In genomic region chr3:155420869-155421486, GRCh38 we compare ENCODE assay signal across 24 cellular contexts.
DNase-seq lines count a peak whose midpoint lies in the region; ATAC-seq and TF ChIP-seq lines count a peak whose summit lies in the region.
"Had no signal": no experiment of that assay in that cellular context is flagged by ENCODE, and none has a peak within 500 bp of the region (broad histone marks: within the 10 kb centered on the region; RNA-seq: fewer than 3 reads in every experiment).

No MANE protein-coding gene starts in this region.

- H3K36me3 Mint-ChIP-seq in chondrocyte (ENCODE audit: low read depth) (no peaks in the 10 kb centered on the region), neural progenitor cell (no peaks in the 10 kb centered on the region)
- H3K36me3 Mint-ChIP-seq in effector memory CD8-positive, alpha-beta T cell (ENCODE audit: insufficient read depth) = no peaks in the 10 kb centered on the region
- H3K36me3 Mint-ChIP-seq: activated naive CD8-positive, alpha-beta T cell treated with anti-CD3 and anti-CD28 coated beads, Interleukin-2, amount 10 ng/mL, durations not matched to agents 7 days and 5 days; immature natural killer cell had no signal

- H3K4me1 ChIP-seq in DOHH2 (ENCODE audit: control insufficient read depth, low read length) (peaks cover 6% of the 10 kb centered on the region), Loucy (ENCODE audit: insufficient read depth, low read length, poor library complexity, severe bottlenecking) (peaks cover 21% of the 10 kb centered on the region), neural progenitor cell (peaks cover 19% of the 10 kb centered on the region)
- H3K4me1 ChIP-seq: Caco-2, stomach, upper lobe of left lung had no signal

- H3K27ac ChIP-seq in DOHH2 (ENCODE audit: low read depth, low read length) (no peak overlapping the region), neural progenitor cell (no peak overlapping the region)
- H3K27ac ChIP-seq: dorsolateral prefrontal cortex, ovary, stomach, upper lobe of left lung had no signal

- no peak overlapping the region for H3K27ac Mint-ChIP-seq in chondrocyte (ENCODE audit: unreplicated experiment)
- H3K27ac Mint-ChIP-seq in neural progenitor cell = peak overlapping the region; percentile 44
- H3K27ac Mint-ChIP-seq in effector memory CD8-positive, alpha-beta T cell = no peak overlapping the region
- H3K27ac Mint-ChIP-seq: activated CD8-positive, alpha-beta T cell treated with anti-CD3 and anti-CD28 coated beads, Interleukin-2, amount 10 ng/mL, durations not matched to agents 7 days and 5 days; activated naive CD8-positive, alpha-beta T cell treated with anti-CD3 and anti-CD28 coated beads, Interleukin-2, amount 10 ng/mL, durations not matched to agents 7 days and 5 days; activated T-cell treated with anti-CD3 and anti-CD28 coated beads, Interleukin-2, amount 50 U/mL, for 72 hours; HFFc6; immature natural killer cell; T-helper 17 cell had no signal

- H3K36me3 ChIP-seq in DOHH2 (ENCODE audit: control insufficient read depth, low read length) (no peaks in the 10 kb centered on the region), Loucy (ENCODE audit: insufficient read depth, low read length) (no peaks in the 10 kb centered on the region), neural progenitor cell (no peaks in the 10 kb centered on the region)
- H3K36me3 ChIP-seq: ovary, stomach, upper lobe of left lung had no signal

- H3K27me3 ChIP-seq in DOHH2 (ENCODE audit: control insufficient read depth, low read length) = no peaks in the 10 kb centered on the region
- H3K27me3 ChIP-seq in Loucy (ENCODE audit: insufficient read depth, low read length, poor library complexity, severe bottlenecking) = no peaks in the 10 kb centered on the region
- H3K27me3 ChIP-seq in neural progenitor cell = no peaks in the 10 kb centered on the region
- H3K27me3 ChIP-seq: dorsolateral prefrontal cortex, ovary, stomach, upper lobe of left lung had no signal

- DNase-seq in chondrocyte (ENCODE audit: low spot score) (no peak), neural progenitor cell (ENCODE audit: low spot score) (peak; percentile 42), NCI-H1048 (lab: John Stamatoyannopoulos, UW) (no peak), SHP77 treated with DMSO at 0.1 percent for 48 hours (lab: John Stamatoyannopoulos, UW) (no peak)
- no peak for DNase-seq in effector memory CD8-positive, alpha-beta T cell
- DNase-seq: activated CD8-positive, alpha-beta T cell treated with anti-CD3 and anti-CD28 coated beads, Interleukin-2, amount 10 ng/mL, durations not matched to agents 7 days and 5 days; activated naive CD8-positive, alpha-beta T cell treated with anti-CD3 and anti-CD28 coated beads, Interleukin-2, amount 10 ng/mL, durations not matched to agents 7 days and 5 days; activated T-cell treated with anti-CD3 and anti-CD28 coated beads, Interleukin-2, amount 50 U/mL, for 72 hours; Caco-2; dorsolateral prefrontal cortex; GF-D8; HFFc6; immature natural killer cell; NCI-H146; ovary; Right ventricle myocardium superior; stimulated activated CD4-positive, alpha-beta T cell treated with anti-CD3 and anti-CD28 coated beads, Interleukin-2, amount 100 ng/mL, for 24 hours; stomach; T-helper 17 cell; upper lobe of left lung had no signal

- TF ChIP-seq CTCF in DOHH2 (IDR thresholded peaks at IDR 0.05; ENCODE audit: low read depth, low read length, poor library complexity, severe bottlenecking) = peak; percentile 20
- TF ChIP-seq CTCF in Loucy (conservative IDR thresholded peaks at IDR 0.05; ENCODE audit: low read length) = peak; percentile 89
- peak; percentile 41 for TF ChIP-seq CTCF in chondrocyte (IDR thresholded peaks at IDR 0.05)
- peak; percentile 56 for TF ChIP-seq CTCF in neural progenitor cell (IDR thresholded peaks at IDR 0.05)

- H3K9me3 Mint-ChIP-seq in chondrocyte (ENCODE audit: low read depth) = peaks cover 5% of the 10 kb centered on the region
- no peaks in the 10 kb centered on the region for H3K9me3 Mint-ChIP-seq in neural progenitor cell
- peaks cover 0 to 3% of the 10 kb centered on the region in 2 donors for H3K9me3 Mint-ChIP-seq in effector memory CD8-positive, alpha-beta T cell
- H3K9me3 Mint-ChIP-seq: activated naive CD8-positive, alpha-beta T cell treated with anti-CD3 and anti-CD28 coated beads, Interleukin-2, amount 10 ng/mL, durations not matched to agents 7 days and 5 days; HFFc6 had no signal

- H3K9ac ChIP-seq in Loucy (ENCODE audit: low read depth, low read length, poor library complexity, severe bottlenecking) = no peak overlapping the region
- H3K9ac ChIP-seq in neural progenitor cell = no peak overlapping the region

- H3K4me3 Mint-ChIP-seq in chondrocyte (ENCODE audit: unreplicated experiment) (no peak overlapping the region), neural progenitor cell (no peak overlapping the region)
- no peak overlapping the region for H3K4me3 Mint-ChIP-seq in effector memory CD8-positive, alpha-beta T cell
- H3K4me3 Mint-ChIP-seq: activated CD8-positive, alpha-beta T cell treated with anti-CD3 and anti-CD28 coated beads, Interleukin-2, amount 10 ng/mL, durations not matched to agents 7 days and 5 days; activated naive CD8-positive, alpha-beta T cell treated with anti-CD3 and anti-CD28 coated beads, Interleukin-2, amount 10 ng/mL, durations not matched to agents 7 days and 5 days; activated T-cell treated with anti-CD3 and anti-CD28 coated beads, Interleukin-2, amount 50 U/mL, for 72 hours; HFFc6; immature natural killer cell; T-helper 17 cell had no signal

- H2AFZ ChIP-seq in Loucy (ENCODE audit: low read length) (no peak overlapping the region), neural progenitor cell (replicated peaks) (peak overlapping the region; percentile 77)

- H3K9me3 ChIP-seq in DOHH2 (ENCODE audit: control insufficient read depth, insufficient read depth, low read length) (no peaks in the 10 kb centered on the region), Loucy (ENCODE audit: insufficient read depth, low read depth, low read length) (peaks cover 6% of the 10 kb centered on the region; the same call in 1 of the 2 replicates), neural progenitor cell (ENCODE audit: low read depth) (no peaks in the 10 kb centered on the region)
- H3K9me3 ChIP-seq: ovary, stomach, upper lobe of left lung had no signal

- H3K4me1 Mint-ChIP-seq in chondrocyte (ENCODE audit: low read depth) = peaks cover 6% of the 10 kb centered on the region
- H3K4me1 Mint-ChIP-seq in neural progenitor cell = peaks cover 37% of the 10 kb centered on the region
- H3K4me1 Mint-ChIP-seq in effector memory CD8-positive, alpha-beta T cell (ENCODE audit: low read depth in 2 of 2) = no peaks in the 10 kb centered on the region
- H3K4me1 Mint-ChIP-seq: activated naive CD8-positive, alpha-beta T cell treated with anti-CD3 and anti-CD28 coated beads, Interleukin-2, amount 10 ng/mL, durations not matched to agents 7 days and 5 days; immature natural killer cell; T-helper 17 cell had no signal

- H4K20me1 ChIP-seq in DOHH2 (ENCODE audit: control insufficient read depth, insufficient read depth, low read depth, low read length) (no peaks in the 10 kb centered on the region), Loucy (ENCODE audit: insufficient read depth, low read length, poor library complexity, severe bottlenecking) (no peaks in the 10 kb centered on the region), neural progenitor cell (ENCODE audit: low read depth) (no peaks in the 10 kb centered on the region)

- H3K4me2 ChIP-seq in DOHH2 (ENCODE audit: low read length) (no peak overlapping the region), Loucy (ENCODE audit: low read depth, low read length, poor library complexity, severe bottlenecking) (no peak overlapping the region), neural progenitor cell (peak overlapping the region; percentile 48)

- no peaks in the 10 kb centered on the region for H3K9me2 ChIP-seq in DOHH2 (replicated peaks; ENCODE audit: control insufficient read depth, low read length)
- H3K9me2 ChIP-seq in Loucy (replicated peaks; ENCODE audit: low read depth, low read length) = no peaks in the 10 kb centered on the region

- H3K27me3 Mint-ChIP-seq in chondrocyte (ENCODE audit: low read depth) = peaks cover 6% of the 10 kb centered on the region
- H3K27me3 Mint-ChIP-seq in neural progenitor cell (ENCODE audit: insufficient read depth, low read depth) = peaks cover 3% of the 10 kb centered on the region
- H3K27me3 Mint-ChIP-seq in effector memory CD8-positive, alpha-beta T cell = peaks cover 0 to 20% of the 10 kb centered on the region in 2 donors

- no peak for ATAC-seq in effector memory CD8-positive, alpha-beta T cell (replicated peaks)
- ATAC-seq: activated CD8-positive, alpha-beta T cell treated with anti-CD3 and anti-CD28 coated beads, Interleukin-2, amount 10 ng/mL, durations not matched to agents 7 days and 5 days; activated T-cell treated with anti-CD3 and anti-CD28 coated beads, Interleukin-2, amount 50 U/mL, for 72 hours; esophagus mucosa; GM12878; T-helper 17 cell had no signal

- H3F3A ChIP-seq in DOHH2 (ENCODE audit: control insufficient read depth, insufficient read depth) (no peaks in the 10 kb centered on the region), Loucy (ENCODE audit: low read depth) (no peaks in the 10 kb centered on the region), neural progenitor cell (ENCODE audit: low read depth) (peaks cover 10% of the 10 kb centered on the region)

- H3K79me2 ChIP-seq in DOHH2 (ENCODE audit: control insufficient read depth, low read length) = no peaks in the 10 kb centered on the region
- no peaks in the 10 kb centered on the region for H3K79me2 ChIP-seq in Loucy (ENCODE audit: insufficient read depth, low read length)
- H3K79me2 ChIP-seq in neural progenitor cell (ENCODE audit: low read depth) = no peaks in the 10 kb centered on the region

- H3K4me3 ChIP-seq in DOHH2 (ENCODE audit: low read length) (no peak overlapping the region), Loucy (ENCODE audit: low read length, poor library complexity, severe bottlenecking) (no peak overlapping the region), neural progenitor cell (no peak overlapping the region)
- H3K4me3 ChIP-seq: dorsolateral prefrontal cortex, GM12878, ovary, stomach, upper lobe of left lung had no signal

Comparison
In these comparisons a context has a peak if more than half of its experiments do, and no peak if none do; other contexts are left out.
1. CTCF ChIP-seq: peak in every context shown above with its lines; median percentile 89 in Loucy; 56 in neural progenitor cell; 41 in chondrocyte; 20 in DOHH2.